In the genomic region with DNA sequence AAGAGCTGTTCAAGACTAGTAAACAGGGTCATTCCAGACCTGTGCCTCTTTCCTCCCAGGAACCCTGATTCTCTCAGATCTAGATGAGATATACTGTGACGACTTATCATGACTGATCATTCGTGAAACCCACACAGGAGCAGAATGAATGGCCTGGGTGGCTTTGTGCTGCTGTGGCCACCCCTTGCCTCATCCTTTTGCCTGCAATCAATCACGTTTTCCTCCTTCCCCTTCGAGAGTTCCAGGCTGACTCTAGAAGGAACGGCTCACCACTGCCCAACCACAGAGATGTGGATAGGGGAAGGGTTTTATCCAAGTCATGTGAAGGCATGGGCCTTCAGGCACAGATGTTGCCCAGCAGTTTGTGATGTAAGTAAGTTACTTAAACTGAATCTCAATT, we compare ENCODE assay signal across 9 cellular contexts. TPM values are rescaled to one million over a fixed set of nuclear protein-coding genes. Genes with fewer than 3 reads are reported as not detected.
DNase-seq lines count a peak whose midpoint lies in the region; ATAC-seq and TF ChIP-seq lines count a peak whose summit lies in the region.
"Had no signal": no experiment of that assay in that cellular context is flagged by ENCODE, and none has a peak within 500 bp of the region (broad histone marks: within the 10 kb centered on the region; RNA-seq: fewer than 3 reads in every experiment).

No MANE protein-coding gene starts in this region.

- H3K9me3 Mint-ChIP-seq in mesothelial cell of epicardium (no peaks in the 10 kb centered on the region), MCF 10A (ENCODE audit: unreplicated experiment) (no peaks in the 10 kb centered on the region)

- peak in 1 of 2 donors; percentile 70 for TF ChIP-seq EP300 in tibial nerve (IDR thresholded peaks at IDR 0.05)

- peaks cover 0 to 11% (median 0%) of the 10 kb centered on the region in 3 donors for H3K36me3 ChIP-seq in tibial nerve

- WGBS in tibial nerve, 2 donors = 49 to 64% methylated on average over 5 of the region's 5 CpGs

- POLR2A ChIA-PET in MCF 10A (lab: Yijun Ruan, JAX) = interaction anchor here (0.7 to 1.2 kb wide), 2 partner anchors 16 to 350 kb away, joined by 3 read pairs; no protein-coding TSS in a partner anchor

- TF ChIP-seq CTCF in mesothelial cell of epicardium (IDR thresholded peaks at IDR 0.05; ENCODE audit: unreplicated experiment) = no peak
- TF ChIP-seq CTCF in tibial nerve (IDR thresholded peaks at IDR 0.05) = no peak
- no peak for TF ChIP-seq CTCF in MCF 10A (IDR thresholded peaks at IDR 0.05; ENCODE audit: unreplicated experiment)

- peak overlapping the region; percentile 37 to 82 (median 70) for H3K27ac ChIP-seq in tibial nerve

- peak overlapping the region; percentile 97 for H3K27ac Mint-ChIP-seq in mesothelial cell of epicardium
- H3K27ac Mint-ChIP-seq in MCF 10A (ENCODE audit: low read depth, unreplicated experiment) = no peak overlapping the region

- ATAC-seq in HG03103 (IDR thresholded peaks at IDR 0.05; ENCODE audit: low read depth, unreplicated experiment) = peak; percentile 30
- ATAC-seq: Panc1 had no signal

- peaks cover 0 to 81% (median 56%) of the 10 kb centered on the region in 4 donors for H3K4me1 ChIP-seq in tibial nerve

- CTCF ChIA-PET in MCF 10A (lab: Yijun Ruan, JAX) = interaction anchor here (2.2 to 8.7 kb wide), 3 partner anchors 13 to 150 kb away, joined by 6 to 112 read pairs (median 62); no protein-coding TSS in a partner anchor

- no peaks in the 10 kb centered on the region for H3K27me3 ChIP-seq in tibial nerve

- H3K4me3 ChIP-seq in tibial nerve = no peak overlapping the region

- intact Hi-C loops in MCF 10A (cut with micrococcal nuclease) = no loop called here

- H3K36me3 Mint-ChIP-seq in mesothelial cell of epicardium (peaks cover 6% of the 10 kb centered on the region), MCF 10A (ENCODE audit: insufficient read depth, unreplicated experiment) (no peaks in the 10 kb centered on the region)

- H3K27me3 Mint-ChIP-seq in mesothelial cell of epicardium (ENCODE audit: low read depth) (no peaks in the 10 kb centered on the region), MCF 10A (ENCODE audit: insufficient read depth, unreplicated experiment) (no peaks in the 10 kb centered on the region)

- no peaks in the 10 kb centered on the region for H3K9me3 ChIP-seq in tibial nerve

- H3K4me3 Mint-ChIP-seq in mesothelial cell of epicardium (no peak overlapping the region), MCF 10A (ENCODE audit: unreplicated experiment) (no peak overlapping the region)

- H3K4me1 Mint-ChIP-seq in mesothelial cell of epicardium (peaks cover 67% of the 10 kb centered on the region), MCF 10A (ENCODE audit: insufficient read depth, unreplicated experiment) (peaks cover 4% of the 10 kb centered on the region)

- no TSS peak for BruUV-seq in MCF 10A (replicated peaks; lab: Mats Ljungman, UMichigan)

- peak; percentile 30 for DNase-seq in activated T-helper 9 cell treated with anti-CD3 and anti-CD28 coated beads, Interleukin-2, amount 50 U/mL, for 16 hours (ENCODE audit: low read depth)
- DNase-seq in mesothelial cell of epicardium (ENCODE audit: low spot score in 2 of 2, unreplicated experiment in 2 of 2) = no peak
- no peak for DNase-seq in tibial nerve (ENCODE audit: low spot score in 2 of 2)
- no peak for DNase-seq in NCI-H1092 (lab: John Stamatoyannopoulos, UW)
- no peak for DNase-seq in NCI-H526 treated with DMSO at 0.1 percent for 48 hours (lab: John Stamatoyannopoulos, UW)
- no peak for DNase-seq in MCF 10A (ENCODE audit: unreplicated experiment)

- peak; percentile 10 for TF ChIP-seq POLR2A in GM18526 (IDR thresholded peaks at IDR 0.05; ENCODE audit: extremely low read depth, insufficient read length)
- no peak for TF ChIP-seq POLR2A in tibial nerve (IDR thresholded peaks at IDR 0.05)

RNA-seq across cellular contexts. Expression of gene ANXA6, which starts 5.8 kb away (rescaled TPM):
- 178 to 197 TPM (median 186 TPM) in 3 replicates for total RNA-seq in mesothelial cell of epicardium
- total RNA-seq in tibial nerve = 100 to 1,000 TPM; 168 to 282 (median 181) TPM
- 2.6 TPM in 2 replicates for total RNA-seq in MCF 10A (2022)

Comparison
In these comparisons a context has a peak if more than half of its experiments do, and no peak if none do; other contexts are left out.
1. RNA of gene ANXA6, which starts 5.8 kb away (total RNA-seq): 178 to 197 TPM in mesothelial cell of epicardium and 168 to 282 TPM in tibial nerve; 2.6 TPM in MCF 10A; every median in the first group is over 10 times any median in the second.